Comparison of ENCODE assay signal across 8 cellular contexts in the genomic region with DNA sequence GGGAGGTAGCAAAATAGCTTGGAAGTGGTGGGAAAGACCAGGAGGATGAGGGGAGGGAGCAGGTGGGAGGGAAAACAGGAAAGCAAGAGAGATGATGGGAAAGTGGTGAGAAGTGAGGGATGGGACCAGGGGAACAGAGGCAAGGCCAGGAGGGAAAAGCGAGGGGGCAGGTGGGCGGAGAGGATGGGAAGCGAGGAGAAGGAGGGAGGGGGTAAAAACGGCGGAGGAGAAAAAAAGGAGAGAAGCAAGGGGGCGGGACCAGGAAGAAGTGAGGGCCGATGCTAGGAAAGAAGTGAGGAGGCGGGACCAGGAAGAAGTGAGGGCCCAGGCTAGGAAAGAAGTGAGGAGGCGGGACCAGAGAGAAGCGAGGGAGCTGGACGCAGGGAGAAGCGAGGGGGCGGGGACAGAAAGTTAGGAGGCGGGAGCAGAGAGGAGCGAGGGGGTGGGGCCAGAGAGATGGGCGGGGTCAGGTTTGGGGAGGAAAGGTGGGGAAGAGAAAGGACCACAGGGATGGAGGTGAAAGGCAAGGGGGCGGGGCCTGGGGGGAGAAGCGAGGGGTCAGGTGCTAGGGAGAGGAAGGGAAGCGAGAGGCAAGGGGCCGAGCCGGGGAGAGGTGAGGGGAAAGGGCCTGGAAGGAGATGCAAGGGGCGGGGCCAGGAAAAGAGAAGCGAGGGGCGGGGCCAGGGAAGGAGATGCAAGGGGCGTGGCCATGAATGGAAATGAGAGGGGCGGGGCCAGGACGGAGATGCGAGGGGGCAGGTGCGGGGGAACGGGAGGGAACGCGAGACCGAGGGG. TPM values are rescaled to one million over a fixed set of nuclear protein-coding genes. Genes with fewer than 3 reads are reported as not detected.
A peak's percentile ranks its signal among the peaks of the same experiment; 100 is the strongest.
DNase-seq lines count a peak whose midpoint lies in the region; ATAC-seq, FAIRE-seq and TF ChIP-seq lines count a peak whose summit lies in the region.

No MANE protein-coding gene starts in this region.

- intact Hi-C loops in cardiac septum (cut with DNase I) = loop anchor here (5.0 kb wide), 2 partner anchors 101 to 184 kb away; a partner anchor contains a TSS
- intact Hi-C loops in pancreas (cut with DNase I) = loop anchor here in 1 of 3 donors (10.0 kb wide), 2 partner anchors 88 to 172 kb away; no protein-coding TSS in a partner anchor

- DNase-seq in NCI-H1105 (lab: John Stamatoyannopoulos, UW) = peak; percentile 65
- no peak for DNase-seq in NCI-H1105 treated with DMSO at 0.1 percent for 48 hours (lab: John Stamatoyannopoulos, UW)
- peak; percentile 86 for DNase-seq in NCI-H1048 (lab: John Stamatoyannopoulos, UW)
- peak; percentile 74 to 93 for DNase-seq in SW 1271 (lab: John Stamatoyannopoulos, UW)
- DNase-seq in activated naive CD8-positive, alpha-beta T cell treated with anti-CD3 and anti-CD28 coated beads, Interleukin-2, amount 50 U/mL, for 16 hours (ENCODE audit: low read depth, low spot score) = peak; percentile 68
- DNase-seq in cardiac septum (ENCODE audit: low spot score) = peak; percentile 94
- DNase-seq in pancreas = peak; percentile 90 to 97 (median 94)
- peak; percentile 95 for DNase-seq in thoracic aorta (ENCODE audit: low spot score)

- peak; percentile 74 to 88 (median 82) for ATAC-seq in pancreas
- peak; percentile 92 for ATAC-seq in thoracic aorta (ENCODE audit: insufficient number of reproducible peaks, low FRiP score, low read depth)

- no peak for FAIRE-seq in pancreas (lab: Jason Lieb, UNC)

- H3K36me3 ChIP-seq in pancreas (no peaks in the 10 kb centered on the region), thoracic aorta (no peaks in the 10 kb centered on the region)

- H3K9me3 ChIP-seq in pancreas (no peaks in the 10 kb centered on the region), thoracic aorta (no peaks in the 10 kb centered on the region)

- TF ChIP-seq CTCF in pancreas (IDR thresholded peaks at IDR 0.05) = no peak
- no peak for TF ChIP-seq CTCF in thoracic aorta (IDR thresholded peaks at IDR 0.05)

- 7 to 13% methylated on average over 22 to 33 of the region's 33 CpGs for WGBS in pancreas, 2 donors

- peak overlapping the region; percentile 84 to 98 (median 92) for H3K4me3 ChIP-seq in pancreas
- H3K4me3 ChIP-seq in thoracic aorta = peak overlapping the region; percentile 97

- peak overlapping the region; percentile 93 to 97 (median 94) for H3K27ac ChIP-seq in pancreas
- peak overlapping the region; percentile 93 to 99 for H3K27ac ChIP-seq in thoracic aorta

- H3K27me3 ChIP-seq in pancreas (no peaks in the 10 kb centered on the region), thoracic aorta (replicated peaks; ENCODE audit: insufficient read depth) (no peaks in the 10 kb centered on the region)

- H3K4me1 ChIP-seq in pancreas = peaks cover 0 to 33% (median 28%) of the 10 kb centered on the region in 3 donors
- peaks cover 13 to 39% of the 10 kb centered on the region in 2 donors for H3K4me1 ChIP-seq in thoracic aorta (ENCODE audit: control insufficient read depth in 1 of 2, low read depth in 2 of 2)

RNA-seq across cellular contexts. Expression of a gene that starts 1.0 kb away (rescaled TPM):
- total RNA-seq in cardiac septum = 13.2 TPM
- 10 to 100 TPM in 5 of 6 donors, 1 to 10 TPM in 1; 9.0 to 22.7 (median 15.7) TPM for total RNA-seq in pancreas
- 10 to 100 TPM in 1 of 2 donors, 1 to 10 TPM in 1; 7.6 to 14.7 TPM for polyA plus RNA-seq in pancreas
- total RNA-seq in thoracic aorta = 10 to 100 TPM; 33.8 to 40.9 TPM
